23 cellular contexts compared by ENCODE assay signal in genomic region chr5:55039843-55040242, GRCh38. TPM values are rescaled to one million over a fixed set of nuclear protein-coding genes. Genes with fewer than 3 reads are reported as not detected.
"Had no signal": no experiment of that assay in that cellular context is flagged by ENCODE, and none has a peak within 500 bp of the region (broad histone marks: within the 10 kb centered on the region; RNA-seq: fewer than 3 reads in every experiment).

No MANE protein-coding gene starts in this region.

- H3K9me3 ChIP-seq: heart right ventricle, testis, upper lobe of right lung had no signal

- H3K4me2 ChIP-seq: neural progenitor cell had no signal

- H3K36me3 ChIP-seq: heart right ventricle, neural progenitor cell, upper lobe of right lung had no signal

- H3K4me1 ChIP-seq: parathyroid adenoma, testis, upper lobe of right lung had no signal

- H3K9ac ChIP-seq: neural progenitor cell, parathyroid adenoma had no signal

- ATAC-seq: activated CD8-positive, alpha-beta memory T cell treated with anti-CD3 and anti-CD28 coated beads, Interleukin-2, amount 10 ng/mL, durations not matched to agents 7 days and 5 days; activated T-cell treated with anti-CD3 and anti-CD28 coated beads, Interleukin-2, amount 50 U/mL, for 72 hours; heart right ventricle; left ventricle myocardium superior; stimulated activated naive CD8-positive, alpha-beta T cell treated with anti-CD3 and anti-CD28 coated beads, Interleukin-15, amount 100 ng/mL, for 72 hours; upper lobe of right lung had no signal

- DNase-seq: activated CD4-positive, alpha-beta T cell treated with anti-CD3 and anti-CD28 coated beads, Interleukin-2, amount 50 U/mL, for 48 hours; activated CD4-positive, CD25-positive, alpha-beta regulatory T cell treated with anti-CD3 and anti-CD28 coated beads, Interleukin-2, amount 50 U/mL, for 72 hours; activated CD8-positive, alpha-beta memory T cell treated with anti-CD3 and anti-CD28 coated beads, Interleukin-2, amount 10 ng/mL, durations not matched to agents 7 days and 5 days; activated gamma-delta T cell treated with Interleukin-2 at 50 U/mL for 16 hours; activated naive CD8-positive, alpha-beta T cell treated with anti-CD3 and anti-CD28 coated beads for 36 hours; activated T-cell treated with anti-CD3 and anti-CD28 coated beads, Interleukin-2, amount 50 U/mL, for 72 hours; caudate nucleus; cortex of kidney; effector memory CD4-positive, alpha-beta T cell; foreskin fibroblast; heart right ventricle; left ventricle myocardium superior; retina; stimulated activated CD4-positive, alpha-beta T cell treated with anti-CD3 and anti-CD28 coated beads, Interleukin-4, amount 100 ng/mL, for 4 hours; stimulated activated naive CD8-positive, alpha-beta T cell treated with anti-CD3 and anti-CD28 coated beads, Interleukin-15, amount 100 ng/mL, for 72 hours; SW 1271; testis; upper lobe of right lung had no signal

- H2AFZ ChIP-seq: neural progenitor cell, parathyroid adenoma had no signal

- H3K79me2 ChIP-seq: parathyroid adenoma had no signal

- H3K27me3 ChIP-seq: heart right ventricle, neural progenitor cell, testis, upper lobe of right lung had no signal

- H3K27ac ChIP-seq: heart right ventricle, neural progenitor cell, parathyroid adenoma, skin epidermis, testis, upper lobe of right lung had no signal

- H3K4me3 ChIP-seq: heart right ventricle, neural progenitor cell, skin epidermis, testis, upper lobe of right lung had no signal

RNA-seq across cellular contexts. Expression of gene GZMK, which starts 15.8 kb away (rescaled TPM):
- total RNA-seq: epithelial cell of proximal tubule, kidney epithelial cell had no signal

RNA-seq across cellular contexts. Expression of gene ESM1, which starts 54.5 kb away (rescaled TPM):
- total RNA-seq: activated naive CD8-positive, alpha-beta T cell treated with anti-CD3 and anti-CD28 coated beads for 36 hours; left ventricle myocardium superior had no signal
